In the genomic region with DNA sequence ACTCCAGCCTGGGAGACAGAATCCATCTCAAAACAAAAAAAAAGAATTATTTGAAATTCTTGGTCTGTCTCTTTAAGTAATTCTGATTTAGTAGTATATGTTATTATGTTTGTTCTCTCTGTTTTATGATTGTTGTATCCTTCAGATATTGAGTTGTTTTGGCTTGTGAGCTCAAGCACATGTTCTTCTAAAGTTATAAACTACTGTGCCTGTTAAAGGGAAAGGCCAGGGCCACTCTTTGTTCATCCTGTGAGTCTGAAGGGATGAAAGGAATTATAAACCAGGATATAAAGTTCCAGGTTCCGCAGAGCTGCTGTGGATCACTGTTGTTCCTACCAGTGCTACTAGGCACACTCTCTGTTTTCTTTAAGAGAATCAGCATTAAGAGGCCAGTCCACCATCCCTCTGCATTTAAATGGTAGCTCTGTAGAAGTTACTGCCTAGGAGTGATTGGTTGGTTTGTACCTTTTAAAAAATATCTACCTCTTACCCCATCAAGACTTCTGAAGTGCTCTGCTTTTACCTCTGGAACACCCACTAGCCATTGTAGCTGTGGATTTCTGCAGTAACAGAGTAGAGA, we compare ENCODE assay signal across 19 cellular contexts. TPM values are rescaled to one million over a fixed set of nuclear protein-coding genes. Genes with fewer than 3 reads are reported as not detected.
DNase-seq lines count a peak whose midpoint lies in the region; ATAC-seq, FAIRE-seq and TF ChIP-seq lines count a peak whose summit lies in the region.
"Had no signal": no experiment of that assay in that cellular context is flagged by ENCODE, and none has a peak within 500 bp of the region (broad histone marks: within the 10 kb centered on the region; RNA-seq: fewer than 3 reads in every experiment).

No MANE protein-coding gene starts in this region.

- H3K4me1 ChIP-seq in breast epithelium (no peaks in the 10 kb centered on the region), GM12878 (ENCODE audit: control insufficient read depth, insufficient read depth, low read length) (no peaks in the 10 kb centered on the region)

- CTCF ChIA-PET in MCF 10A (lab: Yijun Ruan, JAX) = interaction anchor here (0.6 to 3.2 kb wide), 6 partner anchors 10 to 863 kb away, joined by 3 to 20 read pairs (median 4); partner anchors contain the start of gene KITLG
- CTCF ChIA-PET in GM12878 (lab: Yijun Ruan, JAX) = interaction anchor here (0.7 to 4.3 kb wide), 9 partner anchors 10 to 838 kb away, joined by 3 to 33 read pairs (median 5); no protein-coding TSS in a partner anchor

- BruUV-seq in MCF 10A (replicated peaks; lab: Mats Ljungman, UMichigan) (no TSS peak), GM12878 (replicated peaks; lab: Mats Ljungman, UMichigan) (no TSS peak)

- H3K36me3 ChIP-seq in breast epithelium = no peaks in the 10 kb centered on the region
- H3K36me3 ChIP-seq in GM12878 (ENCODE audit: control insufficient read depth in 2 of 2, insufficient read depth in 2 of 2, low read length in 1 of 2) = peaks cover 0 to 2% of the 10 kb centered on the region in 2 experiments; a peak in 1 of 4 replicates

- no peak for DNase-seq in MCF 10A (ENCODE audit: unreplicated experiment)
- DNase-seq in breast epithelium (ENCODE audit: low spot score in 2 of 2) = no peak
- no peak for DNase-seq in GM12878 (ENCODE audit: low read depth, low spot score)
- DNase-seq in nephron progenitor cell = no peak
- DNase-seq in NCI-H1417 (lab: John Stamatoyannopoulos, UW) = no peak
- no peak for DNase-seq in SHP77 treated with DMSO at 0.1 percent for 48 hours (lab: John Stamatoyannopoulos, UW)
- DNase-seq in NK-92 treated with Interleukin-12 subunit alpha and Interleukin-12 subunit beta, amount 100 ng/mL, for 24 hours (lab: John Stamatoyannopoulos, UW) = no peak
- DNase-seq: CD8-positive, alpha-beta T cell; COR-L47; DMS153; DMS79 treated with DMSO at 0.1 percent for 48 hours; EL had no signal

- TF ChIP-seq CTCF in MCF 10A (IDR thresholded peaks at IDR 0.05; ENCODE audit: unreplicated experiment) (no peak), breast epithelium (IDR thresholded peaks at IDR 0.05) (no peak), GM12878 (IDR thresholded peaks at IDR 0.05 in 2 of 3, conservative IDR thresholded peaks at IDR 0.05 in 1 of 3; ENCODE audit: control insufficient read depth in 2 of 3, extremely low read depth in 1 of 3, insufficient read depth in 1 of 3, low read depth in 3 of 3, low read length in 3 of 3) (no peak), nephron progenitor cell (IDR thresholded peaks at IDR 0.05) (no peak)

- intact Hi-C loops in MCF 10A (cut with micrococcal nuclease) (no loop called here), breast epithelium (cut with DNase I; ENCODE audit: low total_unique reads) (loop anchor here (10.0 kb wide), 1 partner anchor 869 kb away; no protein-coding TSS in a partner anchor), GM12878 (cut with micrococcal nuclease; ENCODE audit: unreplicated experiment) (loop anchor here (10.0 kb wide), 1 partner anchor 479 kb away; no protein-coding TSS in a partner anchor)

- H3K9me3 ChIP-seq in breast epithelium (no peaks in the 10 kb centered on the region), GM12878 (replicated peaks; ENCODE audit: control insufficient read depth, insufficient read depth, low read length) (no peaks in the 10 kb centered on the region)

- peak overlapping the region; percentile 22 for H3K27ac Mint-ChIP-seq in MCF 10A (ENCODE audit: low read depth, unreplicated experiment)
- peak overlapping the region; percentile 79 for H3K27ac Mint-ChIP-seq in nephron progenitor cell
- H3K27ac Mint-ChIP-seq: CD14-positive monocyte; CD8-positive, alpha-beta T cell; IgD-negative memory B cell had no signal

- H3K36me3 Mint-ChIP-seq in MCF 10A (ENCODE audit: insufficient read depth, unreplicated experiment) (peaks cover 17% of the 10 kb centered on the region), nephron progenitor cell (ENCODE audit: low read depth) (peaks cover 12% of the 10 kb centered on the region)

- TF ChIP-seq EP300 in GM12878 (IDR thresholded peaks at IDR 0.05; ENCODE audit: borderline replicate concordance in 1 of 2, control insufficient read depth in 1 of 2, low read depth in 2 of 2, low read length in 2 of 2) = no peak

- no peaks in the 10 kb centered on the region for H3K27me3 ChIP-seq in breast epithelium
- H3K27me3 ChIP-seq in GM12878 (replicated peaks in 1 of 2; ENCODE audit: control insufficient read depth in 2 of 2, insufficient read depth in 2 of 2, low read length in 1 of 2) = no peaks in the 10 kb centered on the region

- TF ChIP-seq RAD21 in GM12878 (IDR thresholded peaks at IDR 0.05; ENCODE audit: insufficient read depth, low read depth, low read length) = no peak

- peak; percentile 28 for ATAC-seq in GM12878
- ATAC-seq: CD8-positive, alpha-beta T cell had no signal

- no peaks in the 10 kb centered on the region for H3K27me3 Mint-ChIP-seq in MCF 10A (ENCODE audit: insufficient read depth, unreplicated experiment)
- H3K27me3 Mint-ChIP-seq in nephron progenitor cell (ENCODE audit: low read depth, poor library complexity) = peaks cover 4% of the 10 kb centered on the region
- H3K27me3 Mint-ChIP-seq: IgD-negative memory B cell had no signal

- 95% methylated on average over 1 of the region's 1 CpG for WGBS in GM12878 (ENCODE audit: insufficient coverage, insufficient replicate concordance, low lambda C conversion rate, missing lambda C conversion rate)

- H3K4me3 ChIP-seq in breast epithelium (no peak overlapping the region), GM12878 (no peak overlapping the region)

- no peaks in the 10 kb centered on the region for H3K79me2 ChIP-seq in GM12878 (ENCODE audit: control insufficient read depth, insufficient read depth, low read length)

- H3K9me3 Mint-ChIP-seq in MCF 10A (ENCODE audit: unreplicated experiment) (no peaks in the 10 kb centered on the region), nephron progenitor cell (no peaks in the 10 kb centered on the region)
- H3K9me3 Mint-ChIP-seq: CD14-positive monocyte; CD8-positive, alpha-beta T cell; IgD-negative memory B cell had no signal

- TF ChIP-seq POLR2A in breast epithelium (IDR thresholded peaks at IDR 0.05) (no peak), GM12878 (IDR thresholded peaks at IDR 0.05; ENCODE audit: low read depth, low read length) (no peak)

- H3K4me1 Mint-ChIP-seq in MCF 10A (ENCODE audit: insufficient read depth, unreplicated experiment) = no peaks in the 10 kb centered on the region
- no peaks in the 10 kb centered on the region for H3K4me1 Mint-ChIP-seq in nephron progenitor cell
- H3K4me1 Mint-ChIP-seq: CD14-positive monocyte had no signal

- in situ Hi-C loops in GM12878 (cut with MboI) = no loop called here

- H4K20me1 ChIP-seq in GM12878 (ENCODE audit: control insufficient read depth, insufficient read depth) = no peaks in the 10 kb centered on the region

- SMC1A ChIA-PET in GM12878 (lab: Charles Lee; ENCODE audit: uncharacterized antibody, unreplicated experiment) = interaction anchor here (0.6 to 3.9 kb wide), 10 partner anchors 10 to 838 kb away, joined by 3 to 37 read pairs (median 4); no protein-coding TSS in a partner anchor

- H2AFZ ChIP-seq in GM12878 (ENCODE audit: control insufficient read depth, low read depth, low read length) = no peak overlapping the region

- POLR2A ChIA-PET in MCF 10A (lab: Yijun Ruan, JAX) = interaction anchor here (4.1 kb wide), 1 partner anchor 14 kb away, joined by 18 read pairs; the partner anchor contains the start of genes CEP290 and TMTC3
- POLR2A ChIA-PET in GM12878 (lab: Charles Lee) = interaction anchor here (1.8 kb wide), 1 partner anchor 10 kb away, joined by 7 read pairs; no protein-coding TSS in a partner anchor

- no peak overlapping the region for H3K4me2 ChIP-seq in GM12878 (ENCODE audit: control insufficient read depth, insufficient read depth)

- RAD21 ChIA-PET in GM12878 (lab: Charles Lee; ENCODE audit: unreplicated experiment) = interaction anchor here (0.7 to 2.9 kb wide), 7 partner anchors 9 to 837 kb away, joined by 3 to 15 read pairs (median 5); no protein-coding TSS in a partner anchor

- no peak for FAIRE-seq in GM12878 (lab: Jason Lieb, UNC)
- FAIRE-seq: D721Med, G401.6, GM12892, H54 had no signal

- no peak overlapping the region for H3K9ac ChIP-seq in GM12878 (ENCODE audit: control insufficient read depth, insufficient read depth, low read length)

- H3K4me3 Mint-ChIP-seq in MCF 10A (ENCODE audit: unreplicated experiment) (no peak overlapping the region), nephron progenitor cell (no peak overlapping the region)
- H3K4me3 Mint-ChIP-seq: CD14-positive monocyte; CD8-positive, alpha-beta T cell; IgD-negative memory B cell had no signal

- no peak overlapping the region for H3K27ac ChIP-seq in breast epithelium
- no peak overlapping the region for H3K27ac ChIP-seq in GM12878 (ENCODE audit: control insufficient read depth, insufficient read depth)
- H3K27ac ChIP-seq: 22Rv1 had no signal

RNA-seq across cellular contexts. Expression of gene TMTC3, which starts 14.1 kb away (rescaled TPM):
- total RNA-seq in MCF 10A (2022) (19.0 and 22.2 TPM in 2 replicates), breast epithelium (10 to 100 TPM; 14.7 to 20.6 (median 20.2) TPM), GM12878 (2014; rRNA removed) (3.5 and 4.7 TPM in 2 replicates), GM12878 (2014; rRNA removed; fragmentation: Illumina TruSeq; extraction: Trizol) (5.1 and 5.6 TPM in 2 replicates), GM12878 (2021) (4.9 and 5.7 TPM in 2 replicates)
- total RNA-seq in GM12878 (2013; cell fraction: nucleolus; rRNA removed) = 12.4 and 12.7 TPM in 2 replicates
- polyA plus RNA-seq in GM12878 (2011; ENCODE audit: low read depth) = 1.7 TPM
- polyA plus RNA-seq in GM12878 (2011; rRNA removed) (5.0 and 8.1 TPM in 2 replicates), GM12878 (2014; fragmentation: Illumina TruSeq; extraction: Trizol) (2.9 and 4.0 TPM in 2 replicates), GM12878 (2014; fragmentation: Nextera tagmentation; extraction: Ambion mirVana) (1 to 10 TPM; 1.5 to 2.8 TPM), GM12878 (2014; rRNA removed) (1.1 and 1.4 TPM in 2 replicates), GM12878 (2016; fragmentation: Nextera tagmentation; extraction: Ambion mirVana) (1 to 10 TPM; 3.5 to 3.7 TPM)
- 1.5 and 1.6 TPM in 2 replicates for polyA plus RNA-seq in GM12878 (2011; cell fraction: cytosol; rRNA removed)
- 3.8 and 4.0 TPM in 2 replicates for polyA plus RNA-seq in GM12878 (2011; cell fraction: nucleus; rRNA removed)
- 0.98 and 1.4 TPM in 2 replicates for polyA plus RNA-seq in GM12878 (2012)
- polyA minus RNA-seq in GM12878 (2011; rRNA and poly(A)+ RNA removed) = 13.5 and 21.6 TPM in 2 replicates
- 2.3 and 4.5 TPM in 2 replicates for polyA minus RNA-seq in GM12878 (2011; cell fraction: cytosol; rRNA and poly(A)+ RNA removed)
- 5.9 and 7.6 TPM in 2 replicates for polyA minus RNA-seq in GM12878 (2011; cell fraction: nucleus; rRNA and poly(A)+ RNA removed)

RNA-seq across cellular contexts. Expression of gene CEP290, which starts 14.3 kb away (rescaled TPM):
- 18.7 and 22.3 TPM in 2 replicates for total RNA-seq in MCF 10A (2022)
- total RNA-seq in breast epithelium = 10 to 100 TPM; 16.6 to 27.1 (median 24.6) TPM
- total RNA-seq in GM12878 (2013; cell fraction: nucleolus; rRNA removed) = 159 and 177 TPM in 2 replicates
- 9.6 and 11.3 TPM in 2 replicates for total RNA-seq in GM12878 (2014; rRNA removed)
- 15.6 and 17.0 TPM in 2 replicates for total RNA-seq in GM12878 (2014; rRNA removed; fragmentation: Illumina TruSeq; extraction: Trizol)
- total RNA-seq in GM12878 (2021) = 14.3 and 15.7 TPM in 2 replicates
- 3.6 TPM for polyA plus RNA-seq in GM12878 (2011; ENCODE audit: low read depth)
- 7.2 and 18.8 TPM in 2 replicates for polyA plus RNA-seq in GM12878 (2011; rRNA removed)
- 5.2 TPM in 2 replicates for polyA plus RNA-seq in GM12878 (2011; cell fraction: cytosol; rRNA removed)
- polyA plus RNA-seq in GM12878 (2011; cell fraction: nucleus; rRNA removed) = 16.6 and 31.9 TPM in 2 replicates
- 5.0 and 7.2 TPM in 2 replicates for polyA plus RNA-seq in GM12878 (2012)
- polyA plus RNA-seq in GM12878 (2014; fragmentation: Illumina TruSeq; extraction: Trizol) = 11.9 and 15.7 TPM in 2 replicates
- polyA plus RNA-seq in GM12878 (2014; fragmentation: Nextera tagmentation; extraction: Ambion mirVana) = 1 to 10 TPM; 4.8 to 8.9 TPM
- polyA plus RNA-seq in GM12878 (2014; rRNA removed) = 6.3 and 6.4 TPM in 2 replicates
- 10 to 100 TPM; 13.3 to 14.0 TPM for polyA plus RNA-seq in GM12878 (2016; fragmentation: Nextera tagmentation; extraction: Ambion mirVana)
- polyA minus RNA-seq in GM12878 (2011; rRNA and poly(A)+ RNA removed) = 7.5 and 11.7 TPM in 2 replicates
- polyA minus RNA-seq in GM12878 (2011; cell fraction: cytosol; rRNA and poly(A)+ RNA removed) = 2.8 and 5.7 TPM in 2 replicates
- 24.9 and 46.5 TPM in 2 replicates for polyA minus RNA-seq in GM12878 (2011; cell fraction: nucleus; rRNA and poly(A)+ RNA removed)
